In the genomic region with DNA sequence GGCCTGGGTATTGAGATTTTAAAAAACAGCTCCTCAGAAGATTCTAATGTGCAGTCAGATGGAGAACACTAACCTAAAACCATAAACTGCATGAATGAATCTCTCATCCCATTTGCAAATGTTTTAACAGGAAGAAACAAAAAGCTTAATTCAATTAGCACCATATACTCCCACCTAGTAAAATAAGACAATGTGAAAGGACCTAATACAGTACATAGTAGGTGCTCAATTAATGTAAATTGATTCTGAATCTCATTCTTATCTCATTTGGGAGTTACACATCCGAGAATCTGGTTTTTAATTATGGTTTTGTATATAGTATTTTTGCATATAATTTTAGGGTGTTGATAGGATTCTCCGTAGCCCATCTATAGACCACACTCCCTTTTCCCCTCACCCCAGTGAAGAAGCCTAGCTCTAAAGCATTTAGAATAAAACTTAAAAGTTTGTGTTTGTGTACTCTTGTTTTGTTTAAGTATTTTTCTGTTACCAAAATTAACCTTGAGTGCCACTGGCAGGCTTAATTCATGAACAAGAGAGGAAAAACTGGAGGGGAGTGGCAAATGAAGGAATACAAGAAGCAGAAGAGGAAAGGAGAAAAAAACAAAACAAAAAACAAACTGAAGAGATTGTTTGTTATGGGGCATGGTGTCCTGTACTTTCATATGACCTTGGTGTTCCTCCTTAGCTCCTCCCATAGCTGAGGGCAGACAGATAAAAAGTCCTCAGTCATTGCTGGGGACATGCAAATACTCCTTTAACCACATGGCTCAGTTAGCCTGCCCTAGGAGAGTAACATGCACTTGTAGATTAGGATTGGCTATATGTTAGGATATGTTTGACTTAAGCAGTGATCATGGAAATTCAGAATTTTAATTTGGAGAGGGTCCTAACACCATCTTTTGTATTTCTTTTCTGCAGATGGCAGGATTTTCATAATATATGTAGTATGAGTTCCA, we compare ENCODE assay signal across 8 cellular contexts. TPM values are rescaled to one million over a fixed set of nuclear protein-coding genes. Genes with fewer than 3 reads are reported as not detected.
DNase-seq lines count a peak whose midpoint lies in the region; ATAC-seq and TF ChIP-seq lines count a peak whose summit lies in the region.

No MANE protein-coding gene starts in this region.

- in situ Hi-C loops in brain microvascular endothelial cell (cut with HindIII; ENCODE audit: low pct_ligation_motif_present, low sequenced_read_pairs), result no loop called here

- H3K36me3 ChIP-seq in brain microvascular endothelial cell (replicated peaks) (peaks cover 11% of the 10 kb centered on the region), lung (ENCODE audit: control insufficient read depth in 2 of 2, insufficient read depth in 2 of 2, low read length in 2 of 2) (peaks cover 5 to 8% of the 10 kb centered on the region in 2 donors)

- peak overlapping the region; percentile 94 for H3K27ac Mint-ChIP-seq in activated T-cell treated with anti-CD3 and anti-CD28 coated beads, Interleukin-2, amount 50 U/mL, for 24 hours

- H3K27me3 Mint-ChIP-seq in activated T-cell treated with anti-CD3 and anti-CD28 coated beads, Interleukin-2, amount 50 U/mL, for 24 hours, result no peaks in the 10 kb centered on the region

- H3K36me3 Mint-ChIP-seq in activated T-cell treated with anti-CD3 and anti-CD28 coated beads, Interleukin-2, amount 50 U/mL, for 24 hours (ENCODE audit: low read depth), result peaks cover 49% of the 10 kb centered on the region

- H3K9me3 ChIP-seq in lung (ENCODE audit: control insufficient read depth in 2 of 2, insufficient read depth in 1 of 2, low read length in 1 of 2), result no peaks in the 10 kb centered on the region

- no peaks in the 10 kb centered on the region for H3K27me3 ChIP-seq in brain microvascular endothelial cell (replicated peaks)
- H3K27me3 ChIP-seq in lung (ENCODE audit: control insufficient read depth, insufficient read depth), result no peaks in the 10 kb centered on the region

- H3K27ac ChIP-seq in brain microvascular endothelial cell, result peak overlapping the region; percentile 82
- H3K27ac ChIP-seq in lung (ENCODE audit: low read depth in 1 of 2, low read length in 1 of 2), result peak overlapping the region; percentile 96 to 100

- DNase-seq in activated T-cell treated with anti-CD3 and anti-CD28 coated beads, Interleukin-2, amount 50 U/mL, for 24 hours, result no peak
- no peak for DNase-seq in activated T-cell treated with anti-CD3 and anti-CD28 coated beads, Interleukin-2, amount 50 U/mL, for 1 hour
- DNase-seq in NCI-H526 treated with DMSO at 0.1 percent for 48 hours (lab: John Stamatoyannopoulos, UW), result peak; percentile 89
- DNase-seq in brain microvascular endothelial cell, result peak; percentile 21
- DNase-seq in lung (ENCODE audit: low spot score), result no peak
- no peak for DNase-seq in stimulated activated CD8-positive, alpha-beta memory T cell treated with anti-CD3 and anti-CD28 coated beads, Interleukin-4, amount 100 ng/mL, for 48 hours
- DNase-seq in sciatic nerve (ENCODE audit: low spot score), result no peak

- H3K9me3 Mint-ChIP-seq in activated T-cell treated with anti-CD3 and anti-CD28 coated beads, Interleukin-2, amount 50 U/mL, for 24 hours, result no peaks in the 10 kb centered on the region

- peaks cover 46% of the 10 kb centered on the region for H3K4me1 Mint-ChIP-seq in activated T-cell treated with anti-CD3 and anti-CD28 coated beads, Interleukin-2, amount 50 U/mL, for 24 hours (ENCODE audit: low read depth)

- TF ChIP-seq CTCF in brain microvascular endothelial cell (IDR thresholded peaks at IDR 0.05; ENCODE audit: low read depth, low read length, missing control alignments) (no peak), lung (IDR thresholded peaks at IDR 0.05; ENCODE audit: control extremely low read depth, extremely low read depth) (no peak)

- H3K4me1 ChIP-seq in lung (ENCODE audit: control insufficient read depth in 2 of 2, insufficient read depth in 2 of 2, low read length in 2 of 2), result peaks cover 0 to 8% of the 10 kb centered on the region in 2 donors

- WGBS in lung, 2 donors, result 80 to 81% methylated on average over 2 of the region's 2 CpGs

- intact Hi-C loops in sciatic nerve (cut with DNase I), result loop anchor here (10.0 kb wide), 1 partner anchor 95 kb away; a partner anchor contains a TSS

- peak overlapping the region; percentile 91 for H3K4me3 Mint-ChIP-seq in activated T-cell treated with anti-CD3 and anti-CD28 coated beads, Interleukin-2, amount 50 U/mL, for 24 hours

- peak overlapping the region; percentile 93 for H3K4me3 ChIP-seq in brain microvascular endothelial cell (ENCODE audit: low read depth, low read length)
- H3K4me3 ChIP-seq in lung, result peak overlapping the region; percentile 83

- ATAC-seq in HG02759 (IDR thresholded peaks at IDR 0.05; ENCODE audit: unreplicated experiment) (peak; percentile 53), lung (ENCODE audit: insufficient read depth, low FRiP score) (no peak), sciatic nerve (no peak)

RNA-seq across cellular contexts. Expression of a gene that starts 1.2 kb away (rescaled TPM):
- total RNA-seq in lung (10 to 100 TPM; 53.3 to 66.0 TPM), sciatic nerve (58.1 TPM)
- 10 to 100 TPM; 16.8 to 36.9 TPM for polyA plus RNA-seq in lung

RNA-seq across cellular contexts. Expression of a gene that starts 12.1 kb away (rescaled TPM):
- total RNA-seq in lung (10 to 100 TPM; 17.0 to 34.2 TPM), sciatic nerve (7.0 TPM)
- 1 to 10 TPM; 3.9 to 5.6 TPM for polyA plus RNA-seq in lung

RNA-seq across cellular contexts. Expression of a gene that starts 42.8 kb away (rescaled TPM):
- total RNA-seq in lung (10 to 100 TPM; 30.2 to 32.4 TPM), sciatic nerve (23.9 TPM)
- 10 to 100 TPM; 23.3 to 51.4 TPM for polyA plus RNA-seq in lung

RNA-seq across cellular contexts. Expression of a gene that starts 46.4 kb away (rescaled TPM):
- total RNA-seq in lung, result 100 to 1,000 TPM in 1 of 2 donors, 10 to 100 TPM in 1; 89.1 to 141 TPM
- 10 to 100 TPM; 46.3 to 49.3 TPM for polyA plus RNA-seq in lung
- 73.3 TPM for total RNA-seq in sciatic nerve

Comparison
In these comparisons a context has a peak if more than half of its experiments do, and no peak if none do; other contexts are left out.
1. DNase-seq: peak in NCI-H526 treated with DMSO at 0.1 percent for 48 hours (single experiment) and brain microvascular endothelial cell (single experiment); none in activated T-cell treated with anti-CD3 and anti-CD28 coated beads, Interleukin-2, amount 50 U/mL, for 24 hours (single experiment), activated T-cell treated with anti-CD3 and anti-CD28 coated beads, Interleukin-2, amount 50 U/mL, for 1 hour (single experiment), lung (single experiment), stimulated activated CD8-positive, alpha-beta memory T cell treated with anti-CD3 and anti-CD28 coated beads, Interleukin-4, amount 100 ng/mL, for 48 hours (single experiment) and sciatic nerve (single experiment).